Comparison of ENCODE assay signal across 20 cellular contexts in genomic region chr1:217138173-217138838, GRCh38.
DNase-seq lines count a peak whose midpoint lies in the region; ATAC-seq and TF ChIP-seq lines count a peak whose summit lies in the region.
"Had no signal": no experiment of that assay in that cellular context is flagged by ENCODE, and none has a peak within 500 bp of the region (broad histone marks: within the 10 kb centered on the region; RNA-seq: fewer than 3 reads in every experiment).

No MANE protein-coding gene starts in this region.

- TF ChIP-seq RAD21 in IMR-90 (IDR thresholded peaks at IDR 0.05; ENCODE audit: low read length) (no peak), neural cell (conservative IDR thresholded peaks at IDR 0.05) (no peak)

- TF ChIP-seq CTCF in IMR-90 (conservative IDR thresholded peaks at IDR 0.05; ENCODE audit: low read depth, low read length) (no peak), foreskin keratinocyte (conservative IDR thresholded peaks at IDR 0.05) (no peak), neural cell (IDR thresholded peaks at IDR 0.05; ENCODE audit: poor library complexity, severe bottlenecking) (no peak)

- peaks cover 6% of the 10 kb centered on the region; the same call in 1 of the 2 replicates for H3K4me1 ChIP-seq in ES-I3 (ENCODE audit: insufficient read depth, low read length)
- H3K4me1 ChIP-seq in IMR-90 (ENCODE audit: control insufficient read depth, insufficient read depth, low read length) = no peaks in the 10 kb centered on the region; the same call in 1 of the 2 replicates
- no peaks in the 10 kb centered on the region for H3K4me1 ChIP-seq in foreskin keratinocyte
- H3K4me1 ChIP-seq: vagina had no signal

- H2AK5ac ChIP-seq in IMR-90 (ENCODE audit: low read depth, low read length) = no peak overlapping the region

- no peaks in the 10 kb centered on the region for H3K79me2 ChIP-seq in neural cell (replicated peaks; ENCODE audit: insufficient read depth, low read length)

- H3K9me3 ChIP-seq in ES-I3 (ENCODE audit: control insufficient read depth, insufficient read depth, low read length) = no peaks in the 10 kb centered on the region
- H3K9me3 ChIP-seq in IMR-90 (ENCODE audit: control insufficient read depth, insufficient read depth, low read length) = peaks cover 4% of the 10 kb centered on the region; the same call in 1 of the 2 replicates
- H3K9me3 ChIP-seq in neural cell (ENCODE audit: low read length) = no peaks in the 10 kb centered on the region
- H3K9me3 ChIP-seq: adrenal gland, left ventricle myocardium inferior, vagina had no signal

- H2AFZ ChIP-seq in IMR-90 (replicated peaks; ENCODE audit: low read length, poor library complexity) (peak overlapping the region; percentile 13), neural cell (ENCODE audit: low read depth, low read length) (no peak overlapping the region)

- H3K14ac ChIP-seq in IMR-90 (replicated peaks; ENCODE audit: low read depth, low read length) = no peak overlapping the region

- H3K9me1 ChIP-seq in IMR-90 (ENCODE audit: insufficient read depth, low read length) = no peaks in the 10 kb centered on the region

- no peaks in the 10 kb centered on the region for H4K20me1 ChIP-seq in IMR-90 (ENCODE audit: insufficient read depth, low read length)
- no peaks in the 10 kb centered on the region for H4K20me1 ChIP-seq in neural cell (ENCODE audit: insufficient read depth)

- no peak for TF ChIP-seq EP300 in neural cell (conservative IDR thresholded peaks at IDR 0.05; ENCODE audit: poor library complexity, severe bottlenecking)

- H3K9me2 ChIP-seq in neural cell (ENCODE audit: insufficient read depth, low read length) = no peaks in the 10 kb centered on the region

- POLR2A ChIA-PET in IMR-90 (lab: Charles Lee; ENCODE audit: unreplicated experiment) = no interaction called here

- H3K4me3 ChIP-seq in IMR-90 (ENCODE audit: insufficient read depth, low read depth, low read length) = no peak overlapping the region
- H3K4me3 ChIP-seq in neural cell (ENCODE audit: low read length) = peak overlapping the region; percentile 48
- H3K4me3 ChIP-seq: adrenal gland, vagina had no signal

- no peak overlapping the region for H2AK9ac ChIP-seq in IMR-90 (replicated peaks; ENCODE audit: low read depth, low read length, poor library complexity)

- H3K4me2 ChIP-seq in IMR-90 (ENCODE audit: low read depth, low read length) = no peak overlapping the region; the same call in 1 of the 2 replicates
- H3K4me2 ChIP-seq in neural cell (ENCODE audit: low read length) = no peak overlapping the region

- DNase-seq in IMR-90 (no peak), foreskin keratinocyte (peak in 1 of 2 donors; percentile 10), midbrain (lab: John Stamatoyannopoulos, UW) (no peak), NCI-H69 (lab: John Stamatoyannopoulos, UW) (no peak)
- DNase-seq: adrenal gland; CD8-positive, alpha-beta T cell; DMS79 treated with DMSO at 0.1 percent for 48 hours; effector memory CD4-positive, alpha-beta T cell; hippocampal formation; left ventricle myocardium inferior; NCI-H1105 treated with DMSO at 0.1 percent for 48 hours; NCI-H526 treated with DMSO at 0.1 percent for 48 hours; SHP77 treated with DMSO at 0.1 percent for 48 hours had no signal

- ATAC-seq in IMR-90 (ENCODE audit: low read depth) (no peak), foreskin keratinocyte (peak; percentile 4), HG02981 (IDR thresholded peaks at IDR 0.05; ENCODE audit: unreplicated experiment) (no peak), HG02642 (IDR thresholded peaks at IDR 0.05; ENCODE audit: poor library complexity, unreplicated experiment) (no peak)
- ATAC-seq: activated CD4-positive, CD25-positive, alpha-beta regulatory T cell treated with anti-CD3 and anti-CD28 coated beads, Interleukin-2, amount 50 U/mL, for 24 hours; CD8-positive, alpha-beta T cell; HCT116 had no signal

- H3K36me3 ChIP-seq in ES-I3 (ENCODE audit: insufficient read depth, low read length) (no peaks in the 10 kb centered on the region), IMR-90 (ENCODE audit: control insufficient read depth, insufficient read depth, low read length) (no peaks in the 10 kb centered on the region), neural cell (ENCODE audit: insufficient read depth, low read length) (no peaks in the 10 kb centered on the region)
- H3K36me3 ChIP-seq: adrenal gland, left ventricle myocardium inferior, vagina had no signal

- intact Hi-C loops in IMR-90 (cut with micrococcal nuclease) = loop anchor here (10.0 kb wide), 1 partner anchor 526 kb away; no protein-coding TSS in a partner anchor

- no peak overlapping the region for H2BK15ac ChIP-seq in IMR-90 (ENCODE audit: low read depth, low read length)

- H3K56ac ChIP-seq in IMR-90 (ENCODE audit: extremely low read depth, insufficient read depth, low read length) = no peak overlapping the region

- H3K27ac ChIP-seq in IMR-90 (ENCODE audit: insufficient read depth, low read length) = no peak overlapping the region
- H3K27ac ChIP-seq in foreskin keratinocyte = no peak overlapping the region
- no peak overlapping the region for H3K27ac ChIP-seq in neural cell (ENCODE audit: low read length)
- H3K27ac ChIP-seq: adrenal gland, left ventricle myocardium inferior, vagina had no signal

- 30% methylated on average over 2 of the region's 29 CpGs; no CpG with 5 or more reads in 1 of the 2 experiments for WGBS in IMR-90 (ENCODE audit: extremely low coverage in 2 of 2, insufficient read length in 1 of 2), 2 experiments

- no peak overlapping the region for H4K8ac ChIP-seq in IMR-90 (ENCODE audit: low read depth in 2 of 2, low read length in 2 of 2)

- CTCF ChIA-PET in IMR-90 (lab: Yijun Ruan, JAX) = no interaction called here

- BruUV-seq in IMR-90 (replicated peaks; lab: Mats Ljungman, UMichigan) = no TSS peak

- H2BK5ac ChIP-seq in IMR-90 (ENCODE audit: low read depth, low read length, poor library complexity, severe bottlenecking) = no peak overlapping the region

- H3K27me3 ChIP-seq in IMR-90 (ENCODE audit: control insufficient read depth, insufficient read depth, low read length) (peaks cover 44% of the 10 kb centered on the region), foreskin keratinocyte (peaks cover 83% of the 10 kb centered on the region), neural cell (ENCODE audit: insufficient read depth, low read depth, low read length) (peaks cover 92% of the 10 kb centered on the region)
- H3K27me3 ChIP-seq: vagina had no signal

- no peak overlapping the region for H4K5ac ChIP-seq in IMR-90 (ENCODE audit: low read depth, low read length)

- TF ChIP-seq POLR2A in IMR-90 (IDR thresholded peaks at IDR 0.05; ENCODE audit: low read depth, low read length) = no peak

- no peak overlapping the region for H4K91ac ChIP-seq in IMR-90 (ENCODE audit: insufficient read depth, low read depth, low read length)

- H2BK120ac ChIP-seq in IMR-90 (ENCODE audit: low read depth, low read length) = no peak overlapping the region

- H3K79me1 ChIP-seq in IMR-90 (ENCODE audit: low read depth in 1 of 2, low read length in 2 of 2) = no peaks in the 10 kb centered on the region

- H3K9ac ChIP-seq in ES-I3 (ENCODE audit: low read depth, low read length) = peak overlapping the region; percentile 5; the same call in 1 of the 2 replicates
- no peak overlapping the region for H3K9ac ChIP-seq in IMR-90 (ENCODE audit: low read depth, low read length)
- no peak overlapping the region for H3K9ac ChIP-seq in neural cell (ENCODE audit: low read length)

- in situ Hi-C loops in IMR-90 (cut with MboI; ENCODE audit: low sequenced_read_pairs) = no loop called here

- dilution Hi-C loops in IMR-90 (cut with HindIII; ENCODE audit: low sequenced_read_pairs, unreplicated experiment) = no loop called here

- H3K23ac ChIP-seq in IMR-90 (ENCODE audit: low read depth, low read length) = peak overlapping the region; percentile 49; the same call in 1 of the 2 replicates

- H3F3A ChIP-seq in neural cell (ENCODE audit: insufficient read depth, low read length, poor library complexity, severe bottlenecking) = peaks cover 3% of the 10 kb centered on the region

- H3K4ac ChIP-seq in IMR-90 (ENCODE audit: low read depth, low read length) = no peak overlapping the region

- H3K18ac ChIP-seq in IMR-90 (ENCODE audit: low read depth, low read length) = no peak overlapping the region

- no peak overlapping the region for H2BK20ac ChIP-seq in IMR-90 (ENCODE audit: low read depth, low read length)

TF ChIP-seq in IMR-90, 13 proteins besides CTCF, POLR2A, EP300 and RAD21:
- TF ChIP-seq RCOR1 (IDR thresholded peaks at IDR 0.05; ENCODE audit: insufficient replicate concordance, low read length) = no peak

TF ChIP-seq in neural cell, 6 proteins besides CTCF, POLR2A, EP300 and RAD21:
- no peak for TF ChIP-seq SMC3 (conservative IDR thresholded peaks at IDR 0.05; ENCODE audit: poor library complexity)
- no peak for TF ChIP-seq REST (IDR thresholded peaks at IDR 0.05; ENCODE audit: borderline replicate concordance)
- TF ChIP-seq MXI1 (conservative IDR thresholded peaks at IDR 0.05; ENCODE audit: poor library complexity, severe bottlenecking) = no peak
- no peak for TF ChIP-seq TAF1 (IDR thresholded peaks at IDR 0.05; ENCODE audit: low read depth)
- TF ChIP-seq POLR2AphosphoS5 (IDR thresholded peaks at IDR 0.05) = no peak
- TF ChIP-seq EZH2 (IDR thresholded peaks at IDR 0.05; ENCODE audit: borderline replicate concordance, insufficient read depth, low read length, poor library complexity, severe bottlenecking) = no peak
